ENCODE assay signal across 14 cellular contexts in genomic region chr19:39432677-39433025, GRCh38. TPM values are rescaled to one million over a fixed set of nuclear protein-coding genes. Genes with fewer than 3 reads are reported as not detected.
A peak's percentile ranks its signal among the peaks of the same experiment; 100 is the strongest.
DNase-seq lines count a peak whose midpoint lies in the region; ATAC-seq and TF ChIP-seq lines count a peak whose summit lies in the region.
"Had no signal": no experiment of that assay in that cellular context is flagged by ENCODE, and none has a peak within 500 bp of the region (broad histone marks: within the 10 kb centered on the region; RNA-seq: fewer than 3 reads in every experiment).

No MANE protein-coding gene starts in this region.

- intact Hi-C loops in CD14-positive monocyte (cut with micrococcal nuclease) (no loop called here), activated B cell treated with CpG ODN at 0.5 μM for 24 hours (cut with micrococcal nuclease) (no loop called here)

- DNase-seq in CD14-positive monocyte (ENCODE audit: low spot score) = no peak
- no peak for DNase-seq in activated B cell treated with CpG ODN at 0.5 μM for 24 hours
- DNase-seq in epithelial cell of prostate (ENCODE audit: low read depth, low spot score) = no peak
- DNase-seq in NCI-H1436 treated with DMSO at 0.1 percent for 48 hours (lab: John Stamatoyannopoulos, UW) = no peak
- no peak for DNase-seq in glomerular visceral epithelial cell (ENCODE audit: extremely low spot score)
- DNase-seq in NCI-H2227 (lab: John Stamatoyannopoulos, UW; ENCODE audit: unreplicated experiment) = no peak
- DNase-seq: activated CD4-positive, alpha-beta T cell treated with anti-CD3 and anti-CD28 coated beads for 4 hours; naive B cell; NCI-H446 had no signal

- H3K4me1 Mint-ChIP-seq in CD14-positive monocyte (peaks cover 41% of the 10 kb centered on the region), activated B cell treated with CpG ODN at 0.5 μM for 24 hours (peaks cover 53% of the 10 kb centered on the region)

- H3K27ac Mint-ChIP-seq in CD14-positive monocyte (peak overlapping the region; percentile 79 to 99 (median 98)), activated B cell treated with CpG ODN at 0.5 μM for 24 hours (no peak overlapping the region)

- TF ChIP-seq CTCF in CD14-positive monocyte (IDR thresholded peaks at IDR 0.05) = no peak
- no peak for TF ChIP-seq CTCF in activated B cell treated with CpG ODN at 0.5 μM for 24 hours (IDR thresholded peaks at IDR 0.05)

- H3K27me3 Mint-ChIP-seq in CD14-positive monocyte (ENCODE audit: low read depth in 3 of 3) (peaks cover 8 to 13% (median 12%) of the 10 kb centered on the region in 3 donors), activated B cell treated with CpG ODN at 0.5 μM for 24 hours (no peaks in the 10 kb centered on the region)

- H3K36me3 Mint-ChIP-seq in CD14-positive monocyte = peaks cover 28 to 30% of the 10 kb centered on the region in 2 donors
- peaks cover 46% of the 10 kb centered on the region for H3K36me3 Mint-ChIP-seq in activated B cell treated with CpG ODN at 0.5 μM for 24 hours (ENCODE audit: low read depth)

- TF ChIP-seq POLR2A in GM18505 (IDR thresholded peaks at IDR 0.05; ENCODE audit: borderline replicate concordance, extremely low read depth, insufficient read depth, insufficient read length) = peak; percentile 3

- H3K9me3 Mint-ChIP-seq in CD14-positive monocyte (peaks cover 0 to 3% (median 0%) of the 10 kb centered on the region in 7 donors), activated B cell treated with CpG ODN at 0.5 μM for 24 hours (no peaks in the 10 kb centered on the region)
- H3K9me3 Mint-ChIP-seq: naive B cell had no signal

- ATAC-seq in GM18505 (IDR thresholded peaks at IDR 0.05; ENCODE audit: unreplicated experiment) = no peak
- no peak for ATAC-seq in activated B cell treated with CpG ODN at 0.5 μM for 24 hours (ENCODE audit: low read depth)
- ATAC-seq in GM18498 (IDR thresholded peaks at IDR 0.05; ENCODE audit: unreplicated experiment) = no peak
- ATAC-seq: esophagus mucosa, sciatic nerve had no signal

- H3K4me3 Mint-ChIP-seq in CD14-positive monocyte = no peak overlapping the region
- peak overlapping the region; percentile 7 for H3K4me3 Mint-ChIP-seq in activated B cell treated with CpG ODN at 0.5 μM for 24 hours

- H3K27ac ChIP-seq in epithelial cell of prostate = peak overlapping the region; percentile 69
- H3K27ac ChIP-seq: hepatocyte had no signal

- CTCF ChIA-PET in activated B cell treated with CpG ODN at 0.5 μM for 24 hours (lab: Charles Lee) = no interaction called here

- POLR2A ChIA-PET in activated B cell treated with CpG ODN at 0.5 μM for 24 hours (lab: Charles Lee) = interaction anchor here (0.6 to 11.0 kb wide), 8 partner anchors 12 to 557 kb away, joined by 3 to 285 read pairs (median 6); partner anchors contain the start of genes MED29, PAF1, PLEKHG2 and SAMD4B

RNA-seq across cellular contexts. Expression of gene RPS16, which starts 3.1 kb away (rescaled TPM):
- polyA plus RNA-seq in CD14-positive monocyte = 1,000 to 10,000 TPM in 1 of 2 donors, 100 to 1,000 TPM in 1; 689 to 1,038 TPM
- 4,002 and 4,656 TPM in 2 replicates for total RNA-seq in activated B cell treated with CpG ODN at 0.5 μM for 24 hours

RNA-seq across cellular contexts. Expression of gene SUPT5H, which starts 12.7 kb away (rescaled TPM):
- 10 to 100 TPM; 43.6 to 50.7 TPM for polyA plus RNA-seq in CD14-positive monocyte
- 184 and 200 TPM in 2 replicates for total RNA-seq in activated B cell treated with CpG ODN at 0.5 μM for 24 hours

RNA-seq across cellular contexts. Expression of gene PLEKHG2, which starts 20.2 kb away (rescaled TPM):
- polyA plus RNA-seq in CD14-positive monocyte = 1 to 10 TPM in 1 of 2 donors, under 1 TPM in 1; 0.73 to 1.2 TPM
- 111 and 125 TPM in 2 replicates for total RNA-seq in activated B cell treated with CpG ODN at 0.5 μM for 24 hours

RNA-seq across cellular contexts. Expression of gene ZFP36, which starts 26.0 kb away (rescaled TPM):
- polyA plus RNA-seq in CD14-positive monocyte = 100 to 1,000 TPM; 473 to 632 TPM
- total RNA-seq in activated B cell treated with CpG ODN at 0.5 μM for 24 hours = 167 and 206 TPM in 2 replicates

RNA-seq across cellular contexts. Expression of gene MED29, which starts 41.5 kb away (rescaled TPM):
- polyA plus RNA-seq in CD14-positive monocyte = 10 to 100 TPM; 37.0 to 38.2 TPM
- total RNA-seq in activated B cell treated with CpG ODN at 0.5 μM for 24 hours = 38.0 and 39.0 TPM in 2 replicates
